Comparison of ENCODE assay signal across 14 cellular contexts in the genomic region with DNA sequence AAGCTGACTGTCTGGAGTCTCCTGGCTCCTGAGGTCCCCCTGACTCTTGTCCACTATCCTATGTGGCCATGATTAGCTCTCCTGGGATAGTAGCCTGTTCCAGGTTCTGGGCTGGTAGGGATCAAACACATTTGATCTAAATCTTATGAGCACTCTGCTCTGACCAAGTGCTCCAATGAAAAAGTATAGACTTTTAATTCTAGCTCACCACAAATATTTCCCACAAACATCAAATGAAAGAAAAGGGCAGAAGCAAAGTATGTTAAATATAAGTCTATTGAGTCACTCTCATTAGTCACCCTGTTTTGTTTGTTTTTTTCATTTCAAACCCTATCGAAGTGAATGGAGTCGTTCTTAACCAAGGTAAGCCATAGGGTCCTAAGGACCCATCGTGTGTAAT. TPM values are rescaled to one million over a fixed set of nuclear protein-coding genes. Genes with fewer than 3 reads are reported as not detected.
DNase-seq lines count a peak whose midpoint lies in the region; ATAC-seq, FAIRE-seq and TF ChIP-seq lines count a peak whose summit lies in the region.
"Had no signal": no experiment of that assay in that cellular context is flagged by ENCODE, and none has a peak within 500 bp of the region (broad histone marks: within the 10 kb centered on the region; RNA-seq: fewer than 3 reads in every experiment).

No MANE protein-coding gene starts in this region.

- ATAC-seq in A549 (peak in 1 of 2 experiments; percentile 75; a peak in 4 of 6 replicates), HG02759 (IDR thresholded peaks at IDR 0.05; ENCODE audit: unreplicated experiment) (no peak), pancreas (no peak)
- ATAC-seq: activated CD4-positive, CD25-positive, alpha-beta regulatory T cell treated with anti-CD3 and anti-CD28 coated beads, Interleukin-2, amount 50 U/mL, for 24 hours had no signal

- WGBS in A549 (ENCODE audit: missing lambda C conversion rate), result 1% methylated on average over 3 of the region's 3 CpGs
- WGBS in pancreas, 2 donors, result 72 to 80% methylated on average over 3 of the region's 3 CpGs

- POLR2A ChIA-PET in A549 (lab: Yijun Ruan, JAX), result no interaction called here

- H3K27me3 ChIP-seq in pancreas, result no peaks in the 10 kb centered on the region
- H3K27me3 ChIP-seq: esophagus squamous epithelium, transverse colon had no signal

- no peak for FAIRE-seq in A549 (lab: Jason Lieb, UNC)
- no peak for FAIRE-seq in pancreas (lab: Jason Lieb, UNC)
- FAIRE-seq: islet of Langerhans had no signal

- TF ChIP-seq POLR2A in A549 (IDR thresholded peaks at IDR 0.05; ENCODE audit: low read length), result no peak

- no peak for TF ChIP-seq CTCF in A549 (IDR thresholded peaks at IDR 0.05)
- no peak for TF ChIP-seq CTCF in foreskin fibroblast (IDR thresholded peaks at IDR 0.05; ENCODE audit: low read depth, low read length)
- TF ChIP-seq CTCF in pancreas (IDR thresholded peaks at IDR 0.05), result no peak

- no peaks in the 10 kb centered on the region for H3K36me3 ChIP-seq in pancreas
- H3K36me3 ChIP-seq: esophagus squamous epithelium, transverse colon had no signal

- intact Hi-C loops in pancreas (cut with DNase I), result no loop called here

- peaks cover 49% of the 10 kb centered on the region for H3K4me1 ChIP-seq in A549
- H3K4me1 ChIP-seq in pancreas, result no peaks in the 10 kb centered on the region
- H3K4me1 ChIP-seq: transverse colon had no signal

- peak overlapping the region; percentile 76 for H3K4me2 ChIP-seq in A549

- DNase-seq in A549 (ENCODE audit: low read depth in 1 of 2, low spot score in 1 of 2) (peak in 1 of 2 experiments; percentile 22), H4 (ENCODE audit: low spot score) (peak; percentile 53), SW480 (ENCODE audit: low spot score) (peak; percentile 77), foreskin fibroblast (peak; percentile 48 to 75), MV-4-11 (lab: John Stamatoyannopoulos, UW) (no peak), SKM-1 (lab: John Stamatoyannopoulos, UW; ENCODE audit: unreplicated experiment) (no peak), pancreas (no peak)
- DNase-seq: activated T-cell treated with anti-CD3 and anti-CD28 coated beads, Interleukin-2, amount 50 U/mL, for 48 hours; esophagus squamous epithelium; transverse colon had no signal

- no peak overlapping the region for H3K4me3 ChIP-seq in A549
- no peak overlapping the region for H3K4me3 ChIP-seq in foreskin fibroblast (ENCODE audit: low read depth in 1 of 2, low read length in 2 of 2)
- no peak overlapping the region for H3K4me3 ChIP-seq in pancreas
- H3K4me3 ChIP-seq: esophagus squamous epithelium, SK-N-MC, transverse colon had no signal

- CTCF ChIA-PET in A549 (lab: Yijun Ruan, JAX), result interaction anchor here (0.8 kb wide), 1 partner anchor 46 kb away, joined by 3 read pairs; no protein-coding TSS in a partner anchor

- no peak for TF ChIP-seq EP300 in A549 (IDR thresholded peaks at IDR 0.05)

- H3K27ac ChIP-seq in A549 (peak overlapping the region; percentile 83 to 86), pancreas (no peak overlapping the region)
- H3K27ac ChIP-seq: esophagus squamous epithelium, SK-N-MC, transverse colon had no signal

- no peaks in the 10 kb centered on the region for H3K9me3 ChIP-seq in A549
- H3K9me3 ChIP-seq in pancreas, result no peaks in the 10 kb centered on the region
- H3K9me3 ChIP-seq: esophagus squamous epithelium, transverse colon had no signal

- TF ChIP-seq RAD21 in A549 (conservative IDR thresholded peaks at IDR 0.05 in 1 of 2, IDR thresholded peaks at IDR 0.05 in 1 of 2), result no peak

TF ChIP-seq in A549, 52 proteins besides CTCF, POLR2A, EP300 and RAD21:
- TF ChIP-seq FOSL2 (IDR thresholded peaks at IDR 0.05), result peak; percentile 37; the same call in 1 of the 2 replicates
- TF ChIP-seq FOSL2 (CRISPR knock-in tag; IDR thresholded peaks at IDR 0.05), result peak; percentile 69
- no peak for TF ChIP-seq EHF (CRISPR knock-in tag; IDR thresholded peaks at IDR 0.05)
- TF ChIP-seq NFE2L2 (conservative IDR thresholded peaks at IDR 0.05; ENCODE audit: low read length), result no peak
- TF ChIP-seq, protein P1, sequence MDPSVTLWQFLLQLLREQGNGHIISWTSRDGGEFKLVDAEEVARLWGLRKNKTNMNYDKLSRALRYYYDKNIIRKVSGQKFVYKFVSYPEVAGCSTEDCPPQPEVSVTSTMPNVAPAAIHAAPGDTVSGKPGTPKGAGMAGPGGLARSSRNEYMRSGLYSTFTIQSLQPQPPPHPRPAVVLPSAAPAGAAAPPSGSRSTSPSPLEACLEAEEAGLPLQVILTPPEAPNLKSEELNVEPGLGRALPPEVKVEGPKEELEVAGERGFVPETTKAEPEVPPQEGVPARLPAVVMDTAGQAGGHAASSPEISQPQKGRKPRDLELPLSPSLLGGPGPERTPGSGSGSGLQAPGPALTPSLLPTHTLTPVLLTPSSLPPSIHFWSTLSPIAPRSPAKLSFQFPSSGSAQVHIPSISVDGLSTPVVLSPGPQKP (IDR thresholded peaks at IDR 0.05; ENCODE audit: low read depth, low read length), result no peak
- TF ChIP-seq JUNB (IDR thresholded peaks at IDR 0.05), result peak; percentile 51; the same call in 1 of the 2 replicates
- TF ChIP-seq, protein P2, sequence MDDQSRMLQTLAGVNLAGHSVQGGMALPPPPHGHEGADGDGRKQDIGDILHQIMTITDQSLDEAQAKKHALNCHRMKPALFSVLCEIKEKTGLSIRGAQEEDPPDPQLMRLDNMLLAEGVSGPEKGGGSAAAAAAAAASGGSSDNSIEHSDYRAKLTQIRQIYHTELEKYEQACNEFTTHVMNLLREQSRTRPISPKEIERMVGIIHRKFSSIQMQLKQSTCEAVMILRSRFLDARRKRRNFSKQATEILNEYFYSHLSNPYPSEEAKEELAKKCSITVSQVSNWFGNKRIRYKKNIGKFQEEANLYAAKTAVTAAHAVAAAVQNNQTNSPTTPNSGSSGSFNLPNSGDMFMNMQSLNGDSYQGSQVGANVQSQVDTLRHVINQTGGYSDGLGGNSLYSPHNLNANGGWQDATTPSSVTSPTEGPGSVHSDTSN (IDR thresholded peaks at IDR 0.05), result no peak

RNA-seq across cellular contexts. Expression of gene NEDD4L, which starts 39.7 kb away (rescaled TPM):
- polyA plus RNA-seq in A549 (2011; rRNA removed) (36.5 TPM in 2 replicates), A549 (2017; fragmentation: RNase III; extraction: RNeasy Plus Mini Kit Qiagen cat#74134 plus additional on column Dnase treatment) (18.0 to 22.6 TPM (median 21.7 TPM) in 3 replicates), pancreas (10 to 100 TPM; 45.0 to 67.5 TPM)
- polyA plus RNA-seq in A549 (2012; cell fraction: cytosol; rRNA removed), result 24.0 and 26.7 TPM in 2 replicates
- polyA plus RNA-seq in A549 (2012; cell fraction: nucleus; rRNA removed), result 36.6 and 42.2 TPM in 2 replicates
- polyA minus RNA-seq in A549 (2011; rRNA and poly(A)+ RNA removed), result 42.8 and 47.3 TPM in 2 replicates
- total RNA-seq in H4 (2014; rRNA removed; shearing (Covaris generic)), result 17.1 and 20.4 TPM in 2 replicates
- 100 to 1,000 TPM in 2 of 6 donors, 10 to 100 TPM in 4; 57.7 to 113 (median 72.3) TPM for total RNA-seq in pancreas

Comparison
In these comparisons a context has a peak if more than half of its experiments do, and no peak if none do; other contexts are left out.
1. DNase-seq: peak in H4 (single experiment), SW480 (single experiment) and foreskin fibroblast (2 of 2); none in MV-4-11 (single experiment), SKM-1 (single experiment) and pancreas (0 of 6).
2. H3K27ac ChIP-seq: peak in A549 (2 of 2); none in pancreas (0 of 4).